In the genomic region with DNA sequence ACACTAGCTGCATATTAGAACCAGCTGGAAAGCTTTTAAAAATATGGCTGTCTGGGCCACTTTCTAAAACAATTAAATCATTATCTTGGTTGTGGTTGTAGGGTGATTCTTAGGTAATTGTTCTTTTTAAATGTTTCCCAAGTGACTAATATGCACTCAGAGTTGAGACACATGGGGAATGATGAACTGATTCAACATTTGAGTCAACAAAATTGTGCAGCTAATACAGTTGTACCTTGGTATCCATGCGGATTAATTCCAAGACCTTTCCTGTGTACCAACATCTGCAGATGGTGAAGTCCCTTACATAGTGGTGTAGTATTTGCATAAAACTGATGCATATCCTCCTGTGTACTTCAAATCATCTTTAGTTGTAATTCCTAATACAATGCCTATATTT, we compare ENCODE assay signal across 19 cellular contexts.
"Had no signal": no experiment of that assay in that cellular context is flagged by ENCODE, and none has a peak within 500 bp of the region (broad histone marks: within the 10 kb centered on the region; RNA-seq: fewer than 3 reads in every experiment).

No MANE protein-coding gene starts in this region.

- ATAC-seq: activated CD8-positive, alpha-beta memory T cell treated with anti-CD3 and anti-CD28 coated beads, Interleukin-2, amount 10 ng/mL, durations not matched to agents 7 days and 5 days; sciatic nerve; stimulated activated naive B cell treated with anti-CD40 and anti-IgM and Interleukin-4, amounts not matched to agents 10 μg/mL and 1 μg/mL and 100 μg/mL, for 72 hours had no signal

- H3K9me3 ChIP-seq: colonic mucosa, thoracic aorta, upper lobe of left lung had no signal

- H3K36me3 ChIP-seq: colonic mucosa, thoracic aorta, upper lobe of left lung had no signal

- H3K27ac ChIP-seq: colonic mucosa, hepatocyte, parathyroid adenoma, thoracic aorta, upper lobe of left lung had no signal

- H3K4me1 ChIP-seq: colonic mucosa, parathyroid adenoma, upper lobe of left lung had no signal

- H3K27me3 ChIP-seq: colonic mucosa, hepatocyte, upper lobe of left lung had no signal

- H3K4me3 ChIP-seq: colonic mucosa, hepatocyte, lung, thoracic aorta, upper lobe of left lung had no signal

- DNase-seq: activated B cell treated with CpG ODN at 0.5 μM for 24 hours; activated CD4-positive, alpha-beta memory T cell treated with anti-CD3 and anti-CD28 coated beads for 36 hours; activated CD4-positive, alpha-beta T cell treated with anti-CD3 and anti-CD28 coated beads for 4 hours; activated CD8-positive, alpha-beta memory T cell treated with anti-CD3 and anti-CD28 coated beads, Interleukin-2, amount 10 ng/mL, durations not matched to agents 7 days and 5 days; activated naive CD4-positive, alpha-beta T cell; activated naive CD8-positive, alpha-beta T cell treated with anti-CD3 and anti-CD28 coated beads for 36 hours; amygdala; colonic mucosa; endodermal cell; erythroblast; stimulated activated CD4-positive, alpha-beta T cell treated with anti-CD3 and anti-CD28 coated beads, Interleukin-4, amount 100 ng/mL, for 4 hours; stimulated activated naive B cell treated with anti-CD40 and anti-IgM and Interleukin-4, amounts not matched to agents 10 μg/mL and 1 μg/mL and 100 μg/mL, for 72 hours; SW 1271; upper lobe of left lung had no signal
